25 cellular contexts compared by ENCODE assay signal in the genomic region with DNA sequence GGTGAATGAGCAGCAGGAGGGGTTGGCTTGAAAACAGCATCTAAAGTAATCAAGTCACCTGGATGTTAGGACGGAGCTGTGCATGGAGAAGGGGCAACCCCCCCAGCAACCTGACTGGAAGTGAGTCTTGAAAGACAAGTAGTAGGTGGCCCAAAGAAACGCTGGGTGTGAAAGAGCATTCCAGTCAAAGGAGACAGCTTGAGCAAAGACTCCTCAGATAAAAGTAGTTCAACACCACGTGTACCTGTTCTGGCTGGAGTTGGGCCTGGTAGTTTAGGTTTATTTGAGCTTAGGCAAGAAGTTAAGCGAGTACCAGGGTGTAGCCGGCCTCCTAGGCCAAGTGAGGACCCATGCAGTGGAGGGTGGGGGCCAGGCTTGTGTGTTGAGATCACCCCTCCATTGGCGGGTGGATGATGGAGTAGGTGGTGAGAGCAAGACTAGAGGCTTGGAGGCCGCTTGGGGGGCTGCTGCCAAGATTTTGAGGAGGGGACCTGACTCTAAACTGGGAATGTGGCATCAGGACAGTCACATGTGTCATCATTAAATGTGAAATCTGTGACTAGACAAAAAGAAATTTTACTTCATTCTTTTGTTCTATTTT.
DNase-seq lines count a peak whose midpoint lies in the region; ATAC-seq and TF ChIP-seq lines count a peak whose summit lies in the region.
"Had no signal": no experiment of that assay in that cellular context is flagged by ENCODE, and none has a peak within 500 bp of the region (broad histone marks: within the 10 kb centered on the region; RNA-seq: fewer than 3 reads in every experiment).

No MANE protein-coding gene starts in this region.

- H3K27ac Mint-ChIP-seq in natural killer cell (peak overlapping the region; percentile 53 to 68), osteocyte (ENCODE audit: unreplicated experiment) (no peak overlapping the region)
- H3K27ac Mint-ChIP-seq: activated B cell treated with CpG ODN at 0.5 μM for 24 hours; activated CD8-positive, alpha-beta T cell treated with anti-CD3 and anti-CD28 coated beads for 36 hours; activated naive CD4-positive, alpha-beta T cell treated with anti-CD3 and anti-CD28 coated beads, Interleukin-2, amount 50 U/mL, for 24 hours; T-helper 2 cell treated with Interferon-gamma antibody and Interleukin-4, amounts not matched to agents 5 μg/mL and 100 μg/mL, for 36 hours had no signal

- ATAC-seq in Right ventricle myocardium superior (ENCODE audit: poor library complexity) (peak; percentile 8), Right ventricle myocardium inferior (no peak), natural killer cell (no peak), upper lobe of right lung (peak; percentile 57)
- ATAC-seq: activated CD8-positive, alpha-beta T cell treated with anti-CD3 and anti-CD28 coated beads for 36 hours; activated T-cell treated with anti-CD3 and anti-CD28 coated beads, Interleukin-2, amount 50 U/mL, for 4 hours had no signal

- no peaks in the 10 kb centered on the region for H3K9me3 ChIP-seq in upper lobe of right lung
- H3K9me3 ChIP-seq: ascending aorta, SJSA1, transverse colon had no signal

- H3K4me3 Mint-ChIP-seq in natural killer cell: no peak overlapping the region
- no peak overlapping the region for H3K4me3 Mint-ChIP-seq in osteocyte (ENCODE audit: unreplicated experiment)
- H3K4me3 Mint-ChIP-seq: activated B cell treated with CpG ODN at 0.5 μM for 24 hours; activated CD8-positive, alpha-beta T cell treated with anti-CD3 and anti-CD28 coated beads for 36 hours; activated naive CD4-positive, alpha-beta T cell treated with anti-CD3 and anti-CD28 coated beads, Interleukin-2, amount 50 U/mL, for 24 hours; activated T-cell treated with anti-CD3 and anti-CD28 coated beads, Interleukin-2, amount 50 U/mL, for 4 hours; T-helper 2 cell treated with Interferon-gamma antibody and Interleukin-4, amounts not matched to agents 5 μg/mL and 100 μg/mL, for 36 hours had no signal

- H3K4me1 Mint-ChIP-seq in natural killer cell: peaks cover 39 to 47% of the 10 kb centered on the region in 2 donors
- peaks cover under 1% of the 10 kb centered on the region for H3K4me1 Mint-ChIP-seq in osteocyte (ENCODE audit: unreplicated experiment)
- H3K4me1 Mint-ChIP-seq: activated B cell treated with CpG ODN at 0.5 μM for 24 hours had no signal

- DNase-seq in Right ventricle myocardium superior (no peak), Right ventricle myocardium inferior (ENCODE audit: missing footprints) (no peak), epithelial cell of esophagus (ENCODE audit: low read depth) (peak; percentile 83), natural killer cell (no peak), upper lobe of right lung (no peak), HCEC 1CT (no peak), osteocyte (ENCODE audit: extremely low spot score, unreplicated experiment) (no peak)
- no peak for DNase-seq in activated naive CD4-positive, alpha-beta T cell treated with Interleukin-2 at 50 U/mL for 16 hours
- DNase-seq: activated B cell treated with CpG ODN at 0.5 μM for 24 hours; activated CD8-positive, alpha-beta T cell treated with anti-CD3 and anti-CD28 coated beads for 36 hours; activated T-cell treated with anti-CD3 and anti-CD28 coated beads, Interleukin-2, amount 50 U/mL, for 4 hours; C1 segment of cervical spinal cord; H7; hippocampal formation; islet precursor cell; NCI-H1436; NCI-H2171 treated with DMSO at 0.1 percent for 48 hours; NCI-H748 treated with DMSO at 0.1 percent for 48 hours; stimulated activated CD4-positive, alpha-beta T cell treated with anti-CD3 and anti-CD28 coated beads, Interleukin-1b, Interleukin-23, amount 100 ng/mL, for 48 hours; stimulated activated naive CD4-positive, alpha-beta T cell treated with Interleukin-2 at 50 U/mL for 16 hours; transverse colon had no signal

- H3K4me3 ChIP-seq in epithelial cell of esophagus (ENCODE audit: low read length): no peak overlapping the region
- no peak overlapping the region for H3K4me3 ChIP-seq in upper lobe of right lung
- H3K4me3 ChIP-seq: ascending aorta, SJSA1, transverse colon had no signal

- peaks cover 33% of the 10 kb centered on the region for H3K36me3 ChIP-seq in upper lobe of right lung

- H3K9me3 Mint-ChIP-seq in natural killer cell (no peaks in the 10 kb centered on the region), osteocyte (ENCODE audit: unreplicated experiment) (no peaks in the 10 kb centered on the region)
- H3K9me3 Mint-ChIP-seq: activated B cell treated with CpG ODN at 0.5 μM for 24 hours; activated CD8-positive, alpha-beta T cell treated with anti-CD3 and anti-CD28 coated beads for 36 hours; activated naive CD4-positive, alpha-beta T cell treated with anti-CD3 and anti-CD28 coated beads, Interleukin-2, amount 50 U/mL, for 24 hours; activated T-cell treated with anti-CD3 and anti-CD28 coated beads, Interleukin-2, amount 50 U/mL, for 4 hours; T-helper 2 cell treated with Interferon-gamma antibody and Interleukin-4, amounts not matched to agents 5 μg/mL and 100 μg/mL, for 36 hours had no signal

- no peaks in the 10 kb centered on the region for H3K27me3 Mint-ChIP-seq in natural killer cell (ENCODE audit: low read depth in 2 of 2)
- no peaks in the 10 kb centered on the region for H3K27me3 Mint-ChIP-seq in osteocyte (ENCODE audit: unreplicated experiment)
- H3K27me3 Mint-ChIP-seq: activated B cell treated with CpG ODN at 0.5 μM for 24 hours; activated CD8-positive, alpha-beta T cell treated with anti-CD3 and anti-CD28 coated beads for 36 hours; activated naive CD4-positive, alpha-beta T cell treated with anti-CD3 and anti-CD28 coated beads, Interleukin-2, amount 50 U/mL, for 24 hours had no signal

- H3K36me3 Mint-ChIP-seq in natural killer cell (peaks cover 9% of the 10 kb centered on the region), osteocyte (ENCODE audit: unreplicated experiment) (peaks cover 20% of the 10 kb centered on the region)

- no peak for TF ChIP-seq CTCF in epithelial cell of esophagus (IDR thresholded peaks at IDR 0.05; ENCODE audit: insufficient read depth, low read depth, low read length, missing control alignments)
- TF ChIP-seq CTCF in natural killer cell (IDR thresholded peaks at IDR 0.05): no peak
- no peak for TF ChIP-seq CTCF in upper lobe of right lung (IDR thresholded peaks at IDR 0.05)
- no peak for TF ChIP-seq CTCF in osteocyte (IDR thresholded peaks at IDR 0.05)

- peaks cover 17% of the 10 kb centered on the region for H3K4me1 ChIP-seq in upper lobe of right lung

- intact Hi-C loops in Right ventricle myocardium superior (cut with DNase I): no loop called here
- intact Hi-C loops in Right ventricle myocardium inferior (cut with DNase I): no loop called here
- intact Hi-C loops in natural killer cell (cut with micrococcal nuclease): no loop called here
- intact Hi-C loops in upper lobe of right lung (cut with DNase I): no loop called here

- no peaks in the 10 kb centered on the region for H3K27me3 ChIP-seq in upper lobe of right lung
- H3K27me3 ChIP-seq: ascending aorta, SJSA1, transverse colon had no signal

- peak overlapping the region; percentile 79 for H3K27ac ChIP-seq in upper lobe of right lung
- H3K27ac ChIP-seq: ascending aorta, SJSA1 had no signal

Comparison
In these comparisons a context has a peak if more than half of its experiments do, and no peak if none do; other contexts are left out.
1. ATAC-seq: peak in Right ventricle myocardium superior (single experiment) and upper lobe of right lung (single experiment); none in Right ventricle myocardium inferior (single experiment) and natural killer cell (0 of 3).